In genomic region chr12:4202918-4203317, GRCh38 we compare ENCODE assay signal across 1 cellular context.
TF ChIP-seq lines count a peak whose summit lies in the region.

No MANE protein-coding gene starts in this region.

TF ChIP-seq in H1, 55 proteins besides CTCF, POLR2A, EP300 and RAD21:
- TF ChIP-seq SIX5 (IDR thresholded peaks at IDR 0.05; ENCODE audit: low read depth, low read length): no peak
- TF ChIP-seq EGR1 (IDR thresholded peaks at IDR 0.05; ENCODE audit: borderline replicate concordance, low read depth, low read length): no peak
- no peak for TF ChIP-seq SIRT6 (IDR thresholded peaks at IDR 0.05; ENCODE audit: low read length)
- TF ChIP-seq CHD1 (IDR thresholded peaks at IDR 0.05; ENCODE audit: low read depth, low read length): no peak
- TF ChIP-seq TEAD4 (IDR thresholded peaks at IDR 0.05; ENCODE audit: low read depth, low read length): no peak
- no peak for TF ChIP-seq JUND (IDR thresholded peaks at IDR 0.05; ENCODE audit: low read length)
- no peak for TF ChIP-seq TBP (IDR thresholded peaks at IDR 0.05; ENCODE audit: low read depth, low read length)
- peak; percentile 90; the same call in 1 of the 2 replicates for TF ChIP-seq KDM1A (IDR thresholded peaks at IDR 0.05; ENCODE audit: borderline replicate concordance, low read length)
